8 cellular contexts compared by ENCODE assay signal in genomic region chr1:1890506-1891348, GRCh38. TPM values are rescaled to one million over a fixed set of nuclear protein-coding genes. Genes with fewer than 3 reads are reported as not detected.
A peak's percentile ranks its signal among the peaks of the same experiment; 100 is the strongest.
DNase-seq lines count a peak whose midpoint lies in the region; ATAC-seq, FAIRE-seq and TF ChIP-seq lines count a peak whose summit lies in the region.

TSS of gene GNB1 (minus strand) at chr1:1891087. CDS start at chr1:1825453, 65,634 bp downstream.

- H2AFZ ChIP-seq in astrocyte (ENCODE audit: low read depth, low read length) = peak within 1 kb of the TSS; percentile 77

- H3K36me3 ChIP-seq in astrocyte (ENCODE audit: insufficient read depth, low read length) (no peaks in the 10 kb centered on the region), vagina (no peaks in the 10 kb centered on the region)

- H3K36me3 Mint-ChIP-seq in astrocyte (ENCODE audit: low read depth, unreplicated experiment) = peaks cover 12% of the 10 kb centered on the region

- peak within 1 kb of the TSS; percentile 91 for H3K4me2 ChIP-seq in astrocyte (ENCODE audit: low read length)

- DNase-seq in GM13976 (ENCODE audit: low spot score) (peak; percentile 97), NCI-H146 treated with DMSO at 0.1 percent for 48 hours (lab: John Stamatoyannopoulos, UW; ENCODE audit: unreplicated experiment) (peak; percentile 22), T-helper 9 cell (peak; percentile 83), astrocyte (ENCODE audit: low read depth) (peak; percentile 68), hepatic stellate cell (ENCODE audit: low spot score) (peak; percentile 98), renal cortical epithelial cell (ENCODE audit: low read depth) (peak; percentile 50), vagina (ENCODE audit: extremely low spot score in 2 of 2) (no peak)

- TF ChIP-seq CTCF in GM13976 (IDR thresholded peaks at IDR 0.05; ENCODE audit: borderline replicate concordance, control extremely low read depth, extremely low read depth, insufficient read depth, missing control alignments) (no peak), astrocyte (IDR thresholded peaks at IDR 0.05; ENCODE audit: insufficient read depth, low read depth, low read length) (no peak), vagina (IDR thresholded peaks at IDR 0.05) (no peak)

- peaks cover 27% of the 10 kb centered on the region for H3K4me1 Mint-ChIP-seq in astrocyte (ENCODE audit: low read depth, unreplicated experiment)

- H3K9me3 ChIP-seq in astrocyte (ENCODE audit: insufficient read depth, low read depth, low read length) = no peaks in the 10 kb centered on the region
- H3K9me3 ChIP-seq in vagina = no peaks in the 10 kb centered on the region

- in situ Hi-C loops in GM13976 (cut with MboI; ENCODE audit: low sequenced_read_pairs, unreplicated experiment) = no loop called here

- H3K27me3 ChIP-seq in astrocyte (ENCODE audit: insufficient read depth, low read length) = no peaks in the 10 kb centered on the region
- H3K27me3 ChIP-seq in vagina = no peaks in the 10 kb centered on the region

- FAIRE-seq in astrocyte (lab: Jason Lieb, UNC) = no peak

- peak within 1 kb of the TSS; percentile 99 for H3K9ac ChIP-seq in astrocyte (ENCODE audit: low read length)

- peak; percentile 79 for ATAC-seq in HG02763 (IDR thresholded peaks at IDR 0.05; ENCODE audit: unreplicated experiment)

- intact Hi-C loops in vagina (cut with DNase I) = loop anchor here (2.0 kb wide), 1 partner anchor 32 kb away; no protein-coding TSS in a partner anchor

- peak within 1 kb of the TSS; percentile 90 for H3K4me3 Mint-ChIP-seq in astrocyte (ENCODE audit: unreplicated experiment)

- H3K9me3 Mint-ChIP-seq in astrocyte (ENCODE audit: unreplicated experiment) = no peaks in the 10 kb centered on the region

- peaks cover 60% of the 10 kb centered on the region for H3K79me2 ChIP-seq in astrocyte (ENCODE audit: insufficient read depth, low read length)

- H4K20me1 ChIP-seq in astrocyte (ENCODE audit: insufficient read depth, low read length) = peaks cover 46% of the 10 kb centered on the region

- H3K27ac ChIP-seq in astrocyte (ENCODE audit: low read depth, low read length) (peak within 1 kb of the TSS; percentile 92), vagina (peak within 1 kb of the TSS; percentile 94)

- H3K4me1 ChIP-seq in astrocyte (ENCODE audit: insufficient read depth, low read length) (peaks cover 23% of the 10 kb centered on the region), vagina (peaks cover 79% of the 10 kb centered on the region)

- peak in 1 of 2 donors; percentile 64 for TF ChIP-seq POLR2A in vagina (IDR thresholded peaks at IDR 0.05)

- peaks cover 3% of the 10 kb centered on the region for H3K27me3 Mint-ChIP-seq in astrocyte (ENCODE audit: low read depth, unreplicated experiment)

- peak within 1 kb of the TSS; percentile 90 for H3K4me3 ChIP-seq in astrocyte (ENCODE audit: insufficient read depth, low read depth, low read length)
- peak within 1 kb of the TSS; percentile 86 to 92 for H3K4me3 ChIP-seq in vagina

- peak within 1 kb of the TSS; percentile 73 for H3K27ac Mint-ChIP-seq in astrocyte (ENCODE audit: unreplicated experiment)

RNA-seq across cellular contexts. Expression of gene GNB1, which starts in this region (rescaled TPM):
- 583 and 602 TPM in 2 replicates for total RNA-seq in astrocyte
- total RNA-seq in renal cortical epithelial cell = 109 and 209 TPM in 2 replicates
- 159 TPM for total RNA-seq in vagina

Comparison
In these comparisons a context has a peak if more than half of its experiments do, and no peak if none do; other contexts are left out.
1. DNase-seq: peak in GM13976 (single experiment), NCI-H146 treated with DMSO at 0.1 percent for 48 hours (single experiment), T-helper 9 cell (single experiment), astrocyte (single experiment), hepatic stellate cell (single experiment) and renal cortical epithelial cell (single experiment); none in vagina (0 of 2).